ENCODE assay signal across 27 cellular contexts in genomic region chr17:9233761-9234160, GRCh38.
"Had no signal": no experiment of that assay in that cellular context is flagged by ENCODE, and none has a peak within 500 bp of the region (broad histone marks: within the 10 kb centered on the region; RNA-seq: fewer than 3 reads in every experiment).

No MANE protein-coding gene starts in this region.

- H3K27me3 Mint-ChIP-seq: natural killer cell treated with Interleukin-12 subunit alpha and Interleukin-12 subunit beta and Interleukin-15 and Interleukin-18, amount 100 ng/mL, for 72 hours had no signal

- H3K4me3 ChIP-seq: dorsolateral prefrontal cortex, gastrocnemius medialis, mucosa of descending colon, ovary, smooth muscle cell, testis, tibial artery had no signal

- H3K27me3 ChIP-seq: gastrocnemius medialis, ovary, testis, tibial artery had no signal

- FAIRE-seq: colon had no signal

- H3K27ac ChIP-seq: dorsolateral prefrontal cortex, gastrocnemius medialis, ovary, testis, tibial artery had no signal

- DNase-seq: caudate nucleus; cerebellar nuclear complex; dorsolateral prefrontal cortex; effector CD4-positive, alpha-beta T cell; foreskin fibroblast; gastrocnemius medialis; hypothalamus; immature natural killer cell; islet precursor cell; mesenchymal stem cell; naive B cell; ovary; retina; stimulated activated CD4-positive, alpha-beta T cell treated with anti-CD3 and anti-CD28 coated beads, Interleukin-4, amount 100 ng/mL, for 4 hours; stimulated activated naive CD8-positive, alpha-beta T cell treated with anti-CD3 and anti-CD28 coated beads, Interleukin-15, Interleukin-2, amounts not matched to agents 100 U/mL and 50 U/mL, for 24 hours; substantia nigra; testis; tibial artery had no signal

- H3K4me3 Mint-ChIP-seq: immature natural killer cell; mesothelial cell of epicardium; natural killer cell treated with Interleukin-12 subunit alpha and Interleukin-12 subunit beta and Interleukin-15 and Interleukin-18, amount 100 ng/mL, for 72 hours; neural crest cell; stimulated activated memory B cell treated with anti-CD40 and anti-IgM and Interleukin-4, amounts not matched to agents 10 μg/mL and 1 μg/mL and 100 μg/mL, for 72 hours; type B pancreatic cell had no signal

- H3K9me3 ChIP-seq: gastrocnemius medialis, mucosa of descending colon, ovary, testis, tibial artery had no signal

- H3K36me3 Mint-ChIP-seq: immature natural killer cell; mesothelial cell of epicardium; naive B cell; natural killer cell treated with Interleukin-12 subunit alpha and Interleukin-12 subunit beta and Interleukin-15 and Interleukin-18, amount 100 ng/mL, for 72 hours; stimulated activated memory B cell treated with anti-CD40 and anti-IgM and Interleukin-4, amounts not matched to agents 10 μg/mL and 1 μg/mL and 100 μg/mL, for 72 hours; type B pancreatic cell had no signal

- H3K4me1 ChIP-seq: testis had no signal

- H3K27ac Mint-ChIP-seq: immature natural killer cell; mesothelial cell of epicardium; natural killer cell treated with Interleukin-12 subunit alpha and Interleukin-12 subunit beta and Interleukin-15 and Interleukin-18, amount 100 ng/mL, for 72 hours; stimulated activated memory B cell treated with anti-CD40 and anti-IgM and Interleukin-4, amounts not matched to agents 10 μg/mL and 1 μg/mL and 100 μg/mL, for 72 hours; type B pancreatic cell had no signal

- H3K9me3 Mint-ChIP-seq: immature natural killer cell; mesothelial cell of epicardium; naive B cell; natural killer cell treated with Interleukin-12 subunit alpha and Interleukin-12 subunit beta and Interleukin-15 and Interleukin-18, amount 100 ng/mL, for 72 hours; neural crest cell; stimulated activated memory B cell treated with anti-CD40 and anti-IgM and Interleukin-4, amounts not matched to agents 10 μg/mL and 1 μg/mL and 100 μg/mL, for 72 hours; type B pancreatic cell had no signal

- H3K36me3 ChIP-seq: gastrocnemius medialis, ovary had no signal

- ATAC-seq: gastrocnemius medialis; mucosa of descending colon; sciatic nerve; stimulated activated memory B cell treated with anti-CD40 and anti-IgM and Interleukin-4, amounts not matched to agents 10 μg/mL and 1 μg/mL and 100 μg/mL, for 72 hours; stimulated activated naive CD8-positive, alpha-beta T cell treated with anti-CD3 and anti-CD28 coated beads, Interleukin-15, Interleukin-2, amounts not matched to agents 100 U/mL and 50 U/mL, for 24 hours had no signal
